17 cellular contexts compared by ENCODE assay signal in genomic region chr9:34211395-34211794, GRCh38. TPM values are rescaled to one million over a fixed set of nuclear protein-coding genes. Genes with fewer than 3 reads are reported as not detected.
DNase-seq lines count a peak whose midpoint lies in the region; ATAC-seq and TF ChIP-seq lines count a peak whose summit lies in the region.
"Had no signal": no experiment of that assay in that cellular context is flagged by ENCODE, and none has a peak within 500 bp of the region (broad histone marks: within the 10 kb centered on the region; RNA-seq: fewer than 3 reads in every experiment).

No MANE protein-coding gene starts in this region.

- no peaks in the 10 kb centered on the region for H3K36me3 ChIP-seq in body of pancreas (replicated peaks in 1 of 2; ENCODE audit: insufficient read depth in 1 of 2, low read depth in 2 of 2)
- H3K36me3 ChIP-seq: Peyer's patch had no signal

- peaks cover 6% of the 10 kb centered on the region for H3K36me3 Mint-ChIP-seq in activated B cell treated with CpG ODN at 0.5 μM for 24 hours (ENCODE audit: low read depth)
- H3K36me3 Mint-ChIP-seq in nephron progenitor cell (ENCODE audit: low read depth): peaks cover 45% of the 10 kb centered on the region

- H3K4me3 Mint-ChIP-seq in activated B cell treated with CpG ODN at 0.5 μM for 24 hours (peak overlapping the region; percentile 5), nephron progenitor cell (no peak overlapping the region)
- H3K4me3 Mint-ChIP-seq: CD8-positive, alpha-beta T cell had no signal

- H3K4me1 ChIP-seq in body of pancreas: no peaks in the 10 kb centered on the region
- H3K4me1 ChIP-seq: Peyer's patch had no signal

- WGBS in body of pancreas, 2 donors: 82 to 93% methylated on average over 1 of the region's 1 CpG

- H3K27ac Mint-ChIP-seq in activated B cell treated with CpG ODN at 0.5 μM for 24 hours (peak overlapping the region; percentile 43), nephron progenitor cell (peak overlapping the region; percentile 19)
- H3K27ac Mint-ChIP-seq: CD8-positive, alpha-beta T cell had no signal

- no peak overlapping the region for H3K27ac ChIP-seq in body of pancreas
- H3K27ac ChIP-seq: KMS-11, Peyer's patch, SK-N-MC had no signal

- H3K9me3 Mint-ChIP-seq in activated B cell treated with CpG ODN at 0.5 μM for 24 hours: no peaks in the 10 kb centered on the region
- H3K9me3 Mint-ChIP-seq in nephron progenitor cell: peaks cover 30% of the 10 kb centered on the region
- H3K9me3 Mint-ChIP-seq: CD8-positive, alpha-beta T cell had no signal

- H3K27me3 ChIP-seq in body of pancreas: no peaks in the 10 kb centered on the region
- H3K27me3 ChIP-seq: Peyer's patch had no signal

- peaks cover 41% of the 10 kb centered on the region for H3K4me1 Mint-ChIP-seq in activated B cell treated with CpG ODN at 0.5 μM for 24 hours
- H3K4me1 Mint-ChIP-seq in nephron progenitor cell: peaks cover 5% of the 10 kb centered on the region

- peak; percentile 27 for DNase-seq in GM10266 (ENCODE audit: extremely low spot score)
- peak; percentile 9 for DNase-seq in GM19238 (ENCODE audit: insufficient read length, low spot score)
- DNase-seq in activated B cell treated with CpG ODN at 0.5 μM for 24 hours: no peak
- no peak for DNase-seq in nephron progenitor cell
- DNase-seq in T-helper 1 cell: no peak
- DNase-seq in body of pancreas: no peak
- no peak for DNase-seq in mucosa of gallbladder (ENCODE audit: low spot score)
- DNase-seq: CD8-positive, alpha-beta T cell; GOT3; MM.1S; NCI-H187; NCI-H446 treated with DMSO at 0.1 percent for 48 hours; NCI-H774; Peyer's patch had no signal

- H3K4me3 ChIP-seq in body of pancreas: no peak overlapping the region
- H3K4me3 ChIP-seq: Peyer's patch, SK-N-MC had no signal

- intact Hi-C loops in activated B cell treated with CpG ODN at 0.5 μM for 24 hours (cut with micrococcal nuclease): loop anchor here (5.0 kb wide), 1 partner anchor 34 kb away; the partner anchor contains the start of gene UBAP1
- intact Hi-C loops in body of pancreas (cut with DNase I): no loop called here

- TF ChIP-seq POLR2A in body of pancreas (IDR thresholded peaks at IDR 0.05): no peak

- TF ChIP-seq CTCF in GM10266 (IDR thresholded peaks at IDR 0.05; ENCODE audit: control insufficient read depth, insufficient read depth, low read depth, missing control alignments) (no peak), activated B cell treated with CpG ODN at 0.5 μM for 24 hours (IDR thresholded peaks at IDR 0.05) (no peak), nephron progenitor cell (IDR thresholded peaks at IDR 0.05) (no peak), body of pancreas (IDR thresholded peaks at IDR 0.05) (no peak)

- POLR2A ChIA-PET in activated B cell treated with CpG ODN at 0.5 μM for 24 hours (lab: Charles Lee): interaction anchor here (0.6 kb wide), 1 partner anchor 10 kb away, joined by 5 read pairs; no protein-coding TSS in a partner anchor

- H3K9me3 ChIP-seq in body of pancreas: no peaks in the 10 kb centered on the region
- H3K9me3 ChIP-seq: Peyer's patch had no signal

- H3K27me3 Mint-ChIP-seq in activated B cell treated with CpG ODN at 0.5 μM for 24 hours (no peaks in the 10 kb centered on the region), nephron progenitor cell (ENCODE audit: low read depth, poor library complexity) (peaks cover 3% of the 10 kb centered on the region)

- CTCF ChIA-PET in activated B cell treated with CpG ODN at 0.5 μM for 24 hours (lab: Charles Lee): no interaction called here

- peak; percentile 52 for ATAC-seq in activated B cell treated with CpG ODN at 0.5 μM for 24 hours (ENCODE audit: low read depth)
- ATAC-seq in body of pancreas: no peak
- ATAC-seq: CD8-positive, alpha-beta T cell; Right ventricle myocardium inferior had no signal

RNA-seq across cellular contexts. Expression of gene UBAP1, which starts 32.6 kb away (rescaled TPM):
- total RNA-seq in activated B cell treated with CpG ODN at 0.5 μM for 24 hours (28.3 and 30.6 TPM in 2 replicates), body of pancreas (10 to 100 TPM; 18.9 to 19.1 TPM), mucosa of gallbladder (45.2 TPM)

Comparison
In these comparisons a context has a peak if more than half of its experiments do, and no peak if none do; other contexts are left out.
1. DNase-seq: peak in GM10266 (single experiment) and GM19238 (single experiment); none in activated B cell treated with CpG ODN at 0.5 μM for 24 hours (single experiment), nephron progenitor cell (single experiment), T-helper 1 cell (0 of 5), body of pancreas (0 of 4) and mucosa of gallbladder (single experiment).